10 cellular contexts compared by ENCODE assay signal in genomic region chr3:4866841-4867240, GRCh38.
DNase-seq lines count a peak whose midpoint lies in the region; ATAC-seq and TF ChIP-seq lines count a peak whose summit lies in the region.
"Had no signal": no experiment of that assay in that cellular context is flagged by ENCODE, and none has a peak within 500 bp of the region (broad histone marks: within the 10 kb centered on the region; RNA-seq: fewer than 3 reads in every experiment).

No MANE protein-coding gene starts in this region.

- H3K27ac ChIP-seq in SJSA1, result peak overlapping the region; percentile 56
- peak overlapping the region; percentile 65 to 71 for H3K27ac ChIP-seq in esophagus (ENCODE audit: low read depth in 2 of 2, low read length in 1 of 2)
- no peak overlapping the region for H3K27ac ChIP-seq in OCI-LY7 (ENCODE audit: low read depth, low read length, poor library complexity, severe bottlenecking)

- no peak overlapping the region for H2AFZ ChIP-seq in OCI-LY7 (ENCODE audit: low read length)

- ATAC-seq in GM19324 (IDR thresholded peaks at IDR 0.05; ENCODE audit: low FRiP score, unreplicated experiment), result no peak
- ATAC-seq in GM18867 (IDR thresholded peaks at IDR 0.05; ENCODE audit: unreplicated experiment), result no peak

- TF ChIP-seq CTCF in OCI-LY7 (conservative IDR thresholded peaks at IDR 0.05; ENCODE audit: low read length), result no peak

- no peaks in the 10 kb centered on the region for H3K79me2 ChIP-seq in OCI-LY7 (ENCODE audit: insufficient read depth, low read depth, low read length)

- H3K4me3 ChIP-seq in SJSA1 (no peak overlapping the region), esophagus (ENCODE audit: low read depth in 1 of 2, low read length in 2 of 2) (peak overlapping the region in 1 of 2 donors; percentile 11), OCI-LY7 (ENCODE audit: low read depth, low read length, poor library complexity, severe bottlenecking) (no peak overlapping the region)

- POLR2A ChIA-PET in OCI-LY7 (lab: Charles Lee), result interaction anchor here (0.6 to 1.1 kb wide), 2 partner anchors 118 to 138 kb away, joined by 3 read pairs; no protein-coding TSS in a partner anchor

- H4K20me1 ChIP-seq in OCI-LY7 (ENCODE audit: insufficient read depth, low read length), result no peaks in the 10 kb centered on the region

- H3K9me3 ChIP-seq in SJSA1 (replicated peaks), result no peaks in the 10 kb centered on the region; the same call in 1 of the 2 replicates
- no peaks in the 10 kb centered on the region for H3K9me3 ChIP-seq in esophagus (ENCODE audit: control insufficient read depth in 2 of 2, insufficient read depth in 1 of 2, low read depth in 1 of 2, low read length in 1 of 2)
- no peaks in the 10 kb centered on the region for H3K9me3 ChIP-seq in OCI-LY7 (ENCODE audit: low read length)

- peaks cover 26% of the 10 kb centered on the region for H3K4me1 ChIP-seq in SJSA1 (replicated peaks)
- H3K4me1 ChIP-seq in esophagus (ENCODE audit: control insufficient read depth in 2 of 2, insufficient read depth in 2 of 2, low read length in 1 of 2), result peaks cover 0 to 7% of the 10 kb centered on the region in 2 donors
- no peaks in the 10 kb centered on the region for H3K4me1 ChIP-seq in OCI-LY7 (ENCODE audit: insufficient read depth, low read length, poor library complexity, severe bottlenecking)

- H3K27me3 ChIP-seq in SJSA1 (replicated peaks), result no peaks in the 10 kb centered on the region
- no peaks in the 10 kb centered on the region for H3K27me3 ChIP-seq in esophagus (ENCODE audit: control insufficient read depth in 1 of 2, insufficient read depth in 2 of 2, low read length in 2 of 2)

- no peaks in the 10 kb centered on the region for H3K9me2 ChIP-seq in OCI-LY7 (ENCODE audit: insufficient read depth, low read length)

- intact Hi-C loops in OCI-LY7 (cut with micrococcal nuclease; ENCODE audit: unreplicated experiment), result no loop called here

- H3K4me2 ChIP-seq in OCI-LY7 (ENCODE audit: low read length), result no peak overlapping the region

- CTCF ChIA-PET in OCI-LY7 (lab: Charles Lee; ENCODE audit: unreplicated experiment), result no interaction called here

- 17 to 21% methylated on average over 6 of the region's 6 CpGs for WGBS in esophagus, 2 donors

- no TSS peak for BruUV-seq in OCI-LY7 (replicated peaks; lab: Mats Ljungman, UMichigan)

- peak; percentile 56 for DNase-seq in H4 (ENCODE audit: low spot score)
- DNase-seq in SJSA1 (ENCODE audit: low read depth in 1 of 2, low spot score in 2 of 2), result no peak
- DNase-seq in retina, result peak; percentile 30
- no peak for DNase-seq in activated CD4-positive, alpha-beta T cell treated with anti-CD3 and anti-CD28 coated beads, Interleukin-2, amount 50 U/mL, for 48 hours
- DNase-seq in OCI-LY7 (ENCODE audit: low spot score), result no peak
- DNase-seq: cerebellar nuclear complex; NK-92 treated with Interleukin-12 subunit alpha and Interleukin-12 subunit beta, amount 100 ng/mL, for 24 hours had no signal

- H3K36me3 ChIP-seq in SJSA1, result no peaks in the 10 kb centered on the region
- H3K36me3 ChIP-seq in esophagus (ENCODE audit: control insufficient read depth in 2 of 2, insufficient read depth in 2 of 2, low read length in 1 of 2), result no peaks in the 10 kb centered on the region
- no peaks in the 10 kb centered on the region for H3K36me3 ChIP-seq in OCI-LY7 (ENCODE audit: insufficient read depth, low read length)

Comparison
In these comparisons a context has a peak if more than half of its experiments do, and no peak if none do; other contexts are left out.
1. DNase-seq: peak in H4 (single experiment) and retina (single experiment); none in SJSA1 (0 of 2), activated CD4-positive, alpha-beta T cell treated with anti-CD3 and anti-CD28 coated beads, Interleukin-2, amount 50 U/mL, for 48 hours (0 of 2) and OCI-LY7 (single experiment).